ENCODE assay signal across 19 cellular contexts in the genomic region with DNA sequence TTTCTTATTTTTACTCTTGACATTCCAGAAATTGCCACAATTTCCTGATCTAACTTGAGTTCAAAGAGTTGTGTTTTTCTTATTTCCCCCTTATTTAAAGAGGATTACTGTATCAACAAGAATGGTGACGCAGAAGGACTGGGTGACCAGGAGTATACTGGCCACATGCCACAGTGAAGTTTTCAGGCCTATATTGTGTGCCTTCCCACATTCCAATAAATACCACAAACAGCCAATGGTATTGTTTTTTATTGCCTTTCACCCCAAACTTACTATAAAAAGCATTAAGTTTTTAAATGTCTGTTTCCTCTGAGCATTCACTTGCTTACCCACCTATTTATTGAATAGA.
A peak's percentile ranks its signal among the peaks of the same experiment; 100 is the strongest.
DNase-seq lines count a peak whose midpoint lies in the region; ATAC-seq, FAIRE-seq and TF ChIP-seq lines count a peak whose summit lies in the region.
"Had no signal": no experiment of that assay in that cellular context is flagged by ENCODE, and none has a peak within 500 bp of the region (broad histone marks: within the 10 kb centered on the region; RNA-seq: fewer than 3 reads in every experiment).

No MANE protein-coding gene starts in this region.

- H3K27me3 ChIP-seq in GM12878 (replicated peaks in 1 of 2; ENCODE audit: control insufficient read depth in 2 of 2, insufficient read depth in 2 of 2, low read length in 1 of 2), result no peaks in the 10 kb centered on the region
- H3K27me3 ChIP-seq: ascending aorta had no signal

- no peak overlapping the region for H2AFZ ChIP-seq in GM12878 (ENCODE audit: control insufficient read depth, low read depth, low read length)

- H3K27ac ChIP-seq in GM12878 (ENCODE audit: control insufficient read depth, insufficient read depth), result no peak overlapping the region
- H3K27ac ChIP-seq: ascending aorta had no signal

- no peaks in the 10 kb centered on the region for H3K27me3 Mint-ChIP-seq in natural killer cell treated with Interleukin-12 subunit alpha and Interleukin-12 subunit beta and Interleukin-15 and Interleukin-18, amount 100 ng/mL, for 72 hours
- H3K27me3 Mint-ChIP-seq: dendritic cell treated with granulocyte-macrophage colony-stimulating factor and Interleukin-4, amounts not matched to agents 40 ng/mL and 50 ng/mL, for 4 days had no signal

- H3K4me1 ChIP-seq in GM12878 (ENCODE audit: control insufficient read depth, insufficient read depth, low read length), result peaks cover 8% of the 10 kb centered on the region
- H3K4me1 ChIP-seq: ascending aorta had no signal

- DNase-seq in GM12878 (ENCODE audit: low read depth, low spot score) (no peak), cerebellum (ENCODE audit: low spot score) (no peak), DMS79 (lab: John Stamatoyannopoulos, UW) (no peak), HPDE6-E6E7 (ENCODE audit: extremely low spot score) (no peak)
- no peak for DNase-seq in natural killer cell treated with Interleukin-12 subunit alpha and Interleukin-12 subunit beta and Interleukin-15 and Interleukin-18, amount 100 ng/mL, for 72 hours (ENCODE audit: low spot score)
- DNase-seq: activated CD4-positive, alpha-beta T cell treated with anti-CD3 and anti-CD28 coated beads for 1 hour; activated CD8-positive, alpha-beta memory T cell treated with anti-CD3 and anti-CD28 coated beads, Interleukin-2, amount 50 U/mL, for 4 hours; activated naive CD4-positive, alpha-beta T cell treated with anti-CD3 and anti-CD28 coated beads for 36 hours; erythroblast; islet precursor cell; NK-92 treated with Interleukin-12 subunit alpha and Interleukin-12 subunit beta, amount 100 ng/mL, for 24 hours had no signal

- peaks cover 15% of the 10 kb centered on the region for H3K36me3 Mint-ChIP-seq in natural killer cell treated with Interleukin-12 subunit alpha and Interleukin-12 subunit beta and Interleukin-15 and Interleukin-18, amount 100 ng/mL, for 72 hours

- POLR2A ChIA-PET in GM12878 (lab: Charles Lee), result no interaction called here

- SMC1A ChIA-PET in GM12878 (lab: Charles Lee; ENCODE audit: uncharacterized antibody, unreplicated experiment), result interaction anchor here (0.7 to 1.6 kb wide), 3 partner anchors 8 to 29 kb away, joined by 3 to 6 read pairs (median 3); no protein-coding TSS in a partner anchor

- no TSS peak for BruUV-seq in GM12878 (replicated peaks; lab: Mats Ljungman, UMichigan)

- no peak for TF ChIP-seq RAD21 in GM12878 (IDR thresholded peaks at IDR 0.05; ENCODE audit: insufficient read depth, low read depth, low read length)

- no peak overlapping the region for H3K4me2 ChIP-seq in GM12878 (ENCODE audit: control insufficient read depth, insufficient read depth)

- no peak overlapping the region for H3K4me3 ChIP-seq in GM12878
- H3K4me3 ChIP-seq: ascending aorta had no signal

- no peaks in the 10 kb centered on the region for H4K20me1 ChIP-seq in GM12878 (ENCODE audit: control insufficient read depth, insufficient read depth)

- H3K9ac ChIP-seq in GM12878 (ENCODE audit: control insufficient read depth, insufficient read depth, low read length), result no peak overlapping the region

- H3K9me3 Mint-ChIP-seq in natural killer cell treated with Interleukin-12 subunit alpha and Interleukin-12 subunit beta and Interleukin-15 and Interleukin-18, amount 100 ng/mL, for 72 hours, result peaks cover 7% of the 10 kb centered on the region

- RAD21 ChIA-PET in GM12878 (lab: Charles Lee; ENCODE audit: unreplicated experiment), result no interaction called here

- no peak for TF ChIP-seq POLR2A in GM12878 (IDR thresholded peaks at IDR 0.05; ENCODE audit: low read depth, low read length)

- peak overlapping the region; percentile 41 for H3K4me3 Mint-ChIP-seq in natural killer cell treated with Interleukin-12 subunit alpha and Interleukin-12 subunit beta and Interleukin-15 and Interleukin-18, amount 100 ng/mL, for 72 hours
- H3K4me3 Mint-ChIP-seq: activated naive CD4-positive, alpha-beta T cell treated with anti-CD3 and anti-CD28 coated beads for 36 hours; dendritic cell treated with granulocyte-macrophage colony-stimulating factor and Interleukin-4, amounts not matched to agents 40 ng/mL and 50 ng/mL, for 4 days; memory B cell; T-helper 1 cell treated with Interleukin-12 subunit alpha and Interleukin-12 subunit beta and Interleukin-4 antibody, amounts not matched to agents 30 μg/mL and 1 μg/mL, for 36 hours had no signal

- CTCF ChIA-PET in GM12878 (lab: Yijun Ruan, JAX), result interaction anchor here (1.4 kb wide), 1 partner anchor 9 kb away, joined by 3 read pairs; no protein-coding TSS in a partner anchor

- H3K27ac Mint-ChIP-seq in natural killer cell treated with Interleukin-12 subunit alpha and Interleukin-12 subunit beta and Interleukin-15 and Interleukin-18, amount 100 ng/mL, for 72 hours, result peak overlapping the region; percentile 36 to 85
- H3K27ac Mint-ChIP-seq: activated naive CD4-positive, alpha-beta T cell treated with anti-CD3 and anti-CD28 coated beads for 36 hours; dendritic cell treated with granulocyte-macrophage colony-stimulating factor and Interleukin-4, amounts not matched to agents 40 ng/mL and 50 ng/mL, for 4 days; memory B cell; T-helper 1 cell treated with Interleukin-12 subunit alpha and Interleukin-12 subunit beta and Interleukin-4 antibody, amounts not matched to agents 30 μg/mL and 1 μg/mL, for 36 hours had no signal

- no peaks in the 10 kb centered on the region for H3K79me2 ChIP-seq in GM12878 (ENCODE audit: control insufficient read depth, insufficient read depth, low read length)

- peaks cover 16% of the 10 kb centered on the region for H3K9me3 ChIP-seq in GM12878 (replicated peaks; ENCODE audit: control insufficient read depth, insufficient read depth, low read length)
- H3K9me3 ChIP-seq: ascending aorta had no signal

- FAIRE-seq in GM12878 (lab: Jason Lieb, UNC), result no peak
- FAIRE-seq: HTR-8/SVneo had no signal

- intact Hi-C loops in GM12878 (cut with micrococcal nuclease; ENCODE audit: unreplicated experiment), result no loop called here

- WGBS in GM12878 (ENCODE audit: insufficient coverage, insufficient replicate concordance, low lambda C conversion rate, missing lambda C conversion rate), result 100% methylated on average over 1 of the region's 1 CpG

- TF ChIP-seq EP300 in GM12878 (IDR thresholded peaks at IDR 0.05; ENCODE audit: borderline replicate concordance in 1 of 2, control insufficient read depth in 1 of 2, low read depth in 2 of 2, low read length in 2 of 2), result no peak

- no peaks in the 10 kb centered on the region for H3K36me3 ChIP-seq in GM12878 (ENCODE audit: control insufficient read depth in 2 of 2, insufficient read depth in 2 of 2, low read length in 1 of 2)
- H3K36me3 ChIP-seq: ascending aorta had no signal

- TF ChIP-seq CTCF in GM12878 (IDR thresholded peaks at IDR 0.05 in 2 of 3, conservative IDR thresholded peaks at IDR 0.05 in 1 of 3; ENCODE audit: control insufficient read depth in 2 of 3, extremely low read depth in 1 of 3, insufficient read depth in 1 of 3, low read depth in 3 of 3, low read length in 3 of 3), result no peak

- ATAC-seq in GM19023 (IDR thresholded peaks at IDR 0.05; ENCODE audit: unreplicated experiment), result peak; percentile 13
- ATAC-seq in HG02798 (IDR thresholded peaks at IDR 0.05; ENCODE audit: poor library complexity, unreplicated experiment), result peak; percentile 6
- no peak for ATAC-seq in GM12878
- peak; percentile 45 to 61 for ATAC-seq in natural killer cell treated with Interleukin-12 subunit alpha and Interleukin-12 subunit beta and Interleukin-15 and Interleukin-18, amount 100 ng/mL, for 72 hours
- ATAC-seq in HG03460 (IDR thresholded peaks at IDR 0.05; ENCODE audit: unreplicated experiment), result no peak

- H3K4me1 Mint-ChIP-seq in natural killer cell treated with Interleukin-12 subunit alpha and Interleukin-12 subunit beta and Interleukin-15 and Interleukin-18, amount 100 ng/mL, for 72 hours (ENCODE audit: low read depth in 2 of 2), result peaks cover 64% of the 10 kb centered on the region in 2 donors
- H3K4me1 Mint-ChIP-seq: memory B cell had no signal

- in situ Hi-C loops in GM12878 (cut with MboI), result no loop called here

TF ChIP-seq in GM12878, 131 proteins besides CTCF, POLR2A, EP300 and RAD21 (continues in another document):
- TF ChIP-seq NFIC (IDR thresholded peaks at IDR 0.05; ENCODE audit: low read depth, low read length), result 0 out of 2 replicates have a peak, but pooled peaks have one; percentile 14
- TF ChIP-seq, protein P1, sequence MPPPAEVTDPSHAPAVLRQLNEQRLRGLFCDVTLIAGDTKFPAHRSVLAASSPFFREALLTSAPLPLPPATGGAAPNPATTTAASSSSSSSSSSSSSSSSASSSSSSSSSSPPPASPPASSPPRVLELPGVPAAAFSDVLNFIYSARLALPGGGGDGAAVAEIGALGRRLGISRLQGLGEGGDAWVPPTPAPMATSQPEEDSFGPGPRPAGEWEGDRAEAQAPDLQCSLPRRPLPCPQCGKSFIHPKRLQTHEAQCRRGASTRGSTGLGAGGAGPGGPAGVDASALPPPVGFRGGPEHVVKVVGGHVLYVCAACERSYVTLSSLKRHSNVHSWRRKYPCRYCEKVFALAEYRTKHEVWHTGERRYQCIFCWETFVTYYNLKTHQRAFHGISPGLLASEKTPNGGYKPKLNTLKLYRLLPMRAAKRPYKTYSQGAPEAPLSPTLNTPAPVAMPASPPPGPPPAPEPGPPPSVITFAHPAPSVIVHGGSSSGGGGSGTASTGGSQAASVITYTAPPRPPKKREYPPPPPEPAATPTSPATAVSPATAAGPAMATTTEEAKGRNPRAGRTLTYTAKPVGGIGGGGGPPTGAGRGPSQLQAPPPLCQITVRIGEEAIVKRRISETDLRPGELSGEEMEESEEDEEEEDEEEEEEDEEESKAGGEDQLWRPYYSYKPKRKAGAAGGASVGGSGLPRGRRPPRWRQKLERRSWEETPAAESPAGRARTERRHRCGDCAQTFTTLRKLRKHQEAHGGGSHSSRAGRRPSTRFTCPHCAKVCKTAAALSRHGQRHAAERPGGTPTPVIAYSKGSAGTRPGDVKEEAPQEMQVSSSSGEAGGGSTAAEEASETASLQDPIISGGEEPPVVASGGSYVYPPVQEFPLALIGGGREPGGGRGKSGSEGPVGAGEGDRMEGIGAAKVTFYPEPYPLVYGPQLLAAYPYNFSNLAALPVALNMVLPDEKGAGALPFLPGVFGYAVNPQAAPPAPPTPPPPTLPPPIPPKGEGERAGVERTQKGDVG (CRISPR knock-in tag; IDR thresholded peaks at IDR 0.05), result no peak
- TF ChIP-seq CHD4 (IDR thresholded peaks at IDR 0.05), result no peak
- no peak for TF ChIP-seq TBL1XR1 (IDR thresholded peaks at IDR 0.05; ENCODE audit: low read depth, low read length)
- TF ChIP-seq GATAD2B (conservative IDR thresholded peaks at IDR 0.05; ENCODE audit: low read depth), result no peak

Comparison
In these comparisons a context has a peak if more than half of its experiments do, and no peak if none do; other contexts are left out.
1. ATAC-seq: peak in GM19023 (single experiment), HG02798 (single experiment) and natural killer cell treated with Interleukin-12 subunit alpha and Interleukin-12 subunit beta and Interleukin-15 and Interleukin-18, amount 100 ng/mL, for 72 hours (2 of 2); none in GM12878 (single experiment) and HG03460 (single experiment).